ENCODE assay signal across 1 cellular context in genomic region chr14:61470954-61471279, GRCh38.
TF ChIP-seq lines count a peak whose summit lies in the region.

No MANE protein-coding gene starts in this region.

TF ChIP-seq in IMR-90, 13 proteins besides CTCF, POLR2A, EP300 and RAD21 (continued from another document):
- no peak for TF ChIP-seq USF2 (IDR thresholded peaks at IDR 0.05; ENCODE audit: low read depth, low read length)
- TF ChIP-seq RCOR1 (IDR thresholded peaks at IDR 0.05; ENCODE audit: insufficient replicate concordance, low read length), result no peak
- TF ChIP-seq ELK1 (IDR thresholded peaks at IDR 0.05; ENCODE audit: borderline replicate concordance, low read depth, low read length), result no peak
- no peak for TF ChIP-seq NFE2L2 (IDR thresholded peaks at IDR 0.05; ENCODE audit: low read depth, low read length)
- TF ChIP-seq MAFK (IDR thresholded peaks at IDR 0.05; ENCODE audit: low read depth, low read length), result no peak
